In genomic region chr14:31897581-31898186, GRCh38 we compare ENCODE assay signal across 15 cellular contexts.
DNase-seq lines count a peak whose midpoint lies in the region; ATAC-seq and TF ChIP-seq lines count a peak whose summit lies in the region.
"Had no signal": no experiment of that assay in that cellular context is flagged by ENCODE, and none has a peak within 500 bp of the region (broad histone marks: within the 10 kb centered on the region; RNA-seq: fewer than 3 reads in every experiment).

No MANE protein-coding gene starts in this region.

- no peaks in the 10 kb centered on the region for H3K9me3 ChIP-seq in adipocyte (ENCODE audit: control insufficient read depth, low read length)
- no peaks in the 10 kb centered on the region for H3K9me3 ChIP-seq in left ventricle myocardium inferior (replicated peaks)

- ATAC-seq in Right ventricle myocardium superior (ENCODE audit: poor library complexity) (peak; percentile 63), GM19455 (IDR thresholded peaks at IDR 0.05; ENCODE audit: unreplicated experiment) (no peak)
- ATAC-seq: PC-3; stimulated activated naive CD8-positive, alpha-beta T cell treated with anti-CD3 and anti-CD28 coated beads, Interleukin-15, amount 100 ng/mL, for 72 hours had no signal

- H3K27me3 ChIP-seq in adipocyte (replicated peaks; ENCODE audit: control insufficient read depth, insufficient read depth, low read length) = no peaks in the 10 kb centered on the region
- H3K27me3 ChIP-seq in left ventricle myocardium inferior (ENCODE audit: low read depth) = no peaks in the 10 kb centered on the region

- no peak overlapping the region for H3K9ac ChIP-seq in adipocyte (ENCODE audit: low read length)

- peaks cover 11% of the 10 kb centered on the region for H3K4me1 ChIP-seq in adipocyte (ENCODE audit: control insufficient read depth, insufficient read depth, low read length)
- H3K4me1 ChIP-seq in left ventricle myocardium inferior = peaks cover 30% of the 10 kb centered on the region

- H3K4me3 ChIP-seq in adipocyte (ENCODE audit: low read length) (no peak overlapping the region), left ventricle myocardium inferior (no peak overlapping the region)
- H3K4me3 ChIP-seq: coronary artery had no signal

- TF ChIP-seq CTCF in left ventricle myocardium inferior (IDR thresholded peaks at IDR 0.05; ENCODE audit: borderline replicate concordance) = no peak

- no peaks in the 10 kb centered on the region for H3K36me3 ChIP-seq in adipocyte (ENCODE audit: control insufficient read depth, insufficient read depth, low read length, severe bottlenecking)
- H3K36me3 ChIP-seq in left ventricle myocardium inferior = no peaks in the 10 kb centered on the region
- H3K36me3 ChIP-seq: WERI-Rb-1 had no signal

- DNase-seq in Right ventricle myocardium superior (no peak), cardiac septum (ENCODE audit: low spot score) (no peak), adipocyte (ENCODE audit: low read depth) (peak; percentile 50), left ventricle myocardium inferior (no peak), ureter (ENCODE audit: low spot score) (no peak), NCI-H1417 treated with DMSO at 0.1 percent for 48 hours (lab: John Stamatoyannopoulos, UW) (no peak)
- no peak for DNase-seq in activated CD8-positive, alpha-beta memory T cell treated with anti-CD3 and anti-CD28 coated beads, Interleukin-2, amount 50 U/mL, for 4 hours
- DNase-seq: activated CD8-positive, alpha-beta memory T cell treated with anti-CD3 and anti-CD28 coated beads for 24 hours; NCI-H187 treated with DMSO at 0.1 percent for 48 hours; NCI-H524 treated with DMSO at 0.1 percent for 48 hours; PC-3; stimulated activated naive CD8-positive, alpha-beta T cell treated with anti-CD3 and anti-CD28 coated beads, Interleukin-15, amount 100 ng/mL, for 72 hours; WERI-Rb-1 had no signal

- intact Hi-C loops in Right ventricle myocardium superior (cut with DNase I) = no loop called here
- intact Hi-C loops in cardiac septum (cut with DNase I) = no loop called here
- intact Hi-C loops in left ventricle myocardium inferior (cut with micrococcal nuclease) = no loop called here

- peak overlapping the region; percentile 37 for H3K27ac ChIP-seq in left ventricle myocardium inferior (replicated peaks)
- H3K27ac ChIP-seq: coronary artery, WERI-Rb-1 had no signal
